Comparison of ENCODE assay signal across 1 cellular context in genomic region chr19:39384839-39385568, GRCh38.
TF ChIP-seq lines count a peak whose summit lies in the region.

No MANE protein-coding gene starts in this region.

TF ChIP-seq in WTC11, 78 proteins besides CTCF, POLR2A, EP300 and RAD21 (continued from another document):
- no peak for TF ChIP-seq PREB (CRISPR knock-in tag; IDR thresholded peaks at IDR 0.05; ENCODE audit: borderline replicate concordance)
- no peak for TF ChIP-seq ZNF317 (CRISPR knock-in tag; IDR thresholded peaks at IDR 0.05; ENCODE audit: borderline replicate concordance, low read depth)
- TF ChIP-seq, protein P1, sequence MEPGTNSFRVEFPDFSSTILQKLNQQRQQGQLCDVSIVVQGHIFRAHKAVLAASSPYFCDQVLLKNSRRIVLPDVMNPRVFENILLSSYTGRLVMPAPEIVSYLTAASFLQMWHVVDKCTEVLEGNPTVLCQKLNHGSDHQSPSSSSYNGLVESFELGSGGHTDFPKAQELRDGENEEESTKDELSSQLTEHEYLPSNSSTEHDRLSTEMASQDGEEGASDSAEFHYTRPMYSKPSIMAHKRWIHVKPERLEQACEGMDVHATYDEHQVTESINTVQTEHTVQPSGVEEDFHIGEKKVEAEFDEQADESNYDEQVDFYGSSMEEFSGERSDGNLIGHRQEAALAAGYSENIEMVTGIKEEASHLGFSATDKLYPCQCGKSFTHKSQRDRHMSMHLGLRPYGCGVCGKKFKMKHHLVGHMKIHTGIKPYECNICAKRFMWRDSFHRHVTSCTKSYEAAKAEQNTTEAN (CRISPR knock-in tag; IDR thresholded peaks at IDR 0.05), result no peak
- no peak for TF ChIP-seq AR (CRISPR knock-in tag; IDR thresholded peaks at IDR 0.05)
- TF ChIP-seq FOXP1 (CRISPR knock-in tag; IDR thresholded peaks at IDR 0.05; ENCODE audit: borderline replicate concordance), result no peak
- TF ChIP-seq, protein P2, sequence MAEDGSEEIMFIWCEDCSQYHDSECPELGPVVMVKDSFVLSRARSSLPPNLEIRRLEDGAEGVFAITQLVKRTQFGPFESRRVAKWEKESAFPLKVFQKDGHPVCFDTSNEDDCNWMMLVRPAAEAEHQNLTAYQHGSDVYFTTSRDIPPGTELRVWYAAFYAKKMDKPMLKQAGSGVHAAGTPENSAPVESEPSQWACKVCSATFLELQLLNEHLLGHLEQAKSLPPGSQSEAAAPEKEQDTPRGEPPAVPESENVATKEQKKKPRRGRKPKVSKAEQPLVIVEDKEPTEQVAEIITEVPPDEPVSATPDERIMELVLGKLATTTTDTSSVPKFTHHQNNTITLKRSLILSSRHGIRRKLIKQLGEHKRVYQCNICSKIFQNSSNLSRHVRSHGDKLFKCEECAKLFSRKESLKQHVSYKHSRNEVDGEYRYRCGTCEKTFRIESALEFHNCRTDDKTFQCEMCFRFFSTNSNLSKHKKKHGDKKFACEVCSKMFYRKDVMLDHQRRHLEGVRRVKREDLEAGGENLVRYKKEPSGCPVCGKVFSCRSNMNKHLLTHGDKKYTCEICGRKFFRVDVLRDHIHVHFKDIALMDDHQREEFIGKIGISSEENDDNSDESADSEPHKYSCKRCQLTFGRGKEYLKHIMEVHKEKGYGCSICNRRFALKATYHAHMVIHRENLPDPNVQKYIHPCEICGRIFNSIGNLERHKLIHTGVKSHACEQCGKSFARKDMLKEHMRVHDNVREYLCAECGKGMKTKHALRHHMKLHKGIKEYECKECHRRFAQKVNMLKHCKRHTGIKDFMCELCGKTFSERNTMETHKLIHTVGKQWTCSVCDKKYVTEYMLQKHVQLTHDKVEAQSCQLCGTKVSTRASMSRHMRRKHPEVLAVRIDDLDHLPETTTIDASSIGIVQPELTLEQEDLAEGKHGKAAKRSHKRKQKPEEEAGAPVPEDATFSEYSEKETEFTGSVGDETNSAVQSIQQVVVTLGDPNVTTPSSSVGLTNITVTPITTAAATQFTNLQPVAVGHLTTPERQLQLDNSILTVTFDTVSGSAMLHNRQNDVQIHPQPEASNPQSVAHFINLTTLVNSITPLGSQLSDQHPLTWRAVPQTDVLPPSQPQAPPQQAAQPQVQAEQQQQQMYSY (CRISPR knock-in tag; IDR thresholded peaks at IDR 0.05), result no peak
- TF ChIP-seq ZNF138 (CRISPR knock-in tag; conservative IDR thresholded peaks at IDR 0.05), result no peak
